8 cellular contexts compared by ENCODE assay signal in the genomic region with DNA sequence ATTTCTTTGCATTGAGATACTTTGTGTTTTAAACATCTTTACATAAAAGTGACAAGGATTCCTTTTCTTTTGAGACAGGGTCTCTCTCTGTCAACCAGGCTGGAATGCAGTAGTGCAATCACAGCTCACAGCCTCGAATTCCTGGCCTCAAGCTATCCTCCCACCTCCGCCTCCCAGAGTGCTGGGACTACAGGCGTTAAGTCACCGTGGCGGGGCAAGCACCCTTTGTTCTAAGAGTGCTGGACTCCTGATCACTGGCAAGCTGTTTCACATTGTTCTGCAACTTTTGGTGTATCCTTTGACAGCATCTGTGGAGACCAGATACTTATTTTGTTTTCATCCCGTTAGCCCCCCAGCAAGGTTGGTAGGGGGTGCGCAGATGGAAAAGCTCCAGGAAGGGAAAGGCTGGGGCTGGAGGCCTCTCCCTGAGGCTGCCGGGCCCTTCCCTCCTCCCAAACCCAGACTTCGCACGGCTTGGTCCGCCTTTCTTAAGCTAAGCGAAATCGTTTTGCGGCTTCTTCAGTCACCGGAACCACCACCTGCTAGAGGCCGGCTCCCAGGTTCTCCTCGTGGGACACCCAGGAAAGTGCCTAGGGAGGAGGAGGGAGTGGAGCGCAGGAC. TPM values are rescaled to one million over a fixed set of nuclear protein-coding genes. Genes with fewer than 3 reads are reported as not detected.
DNase-seq lines count a peak whose midpoint lies in the region; ATAC-seq and TF ChIP-seq lines count a peak whose summit lies in the region.

No MANE protein-coding gene starts in this region.

- DNase-seq in CD4-positive, alpha-beta T cell, result no peak
- DNase-seq in RPMI8226 (peak; percentile 28), esophagus squamous epithelium (lab: John Stamatoyannopoulos, UW) (no peak), ureter (ENCODE audit: low spot score) (no peak), NCI-H446 treated with DMSO at 0.1 percent for 48 hours (lab: John Stamatoyannopoulos, UW) (no peak)

- TF ChIP-seq CTCF in CD4-positive, alpha-beta T cell (IDR thresholded peaks at IDR 0.05), result no peak
- TF ChIP-seq CTCF in esophagus squamous epithelium (IDR thresholded peaks at IDR 0.05) (no peak), neutrophil (IDR thresholded peaks at IDR 0.05) (no peak)

- CTCF ChIA-PET in CD4-positive, alpha-beta T cell (lab: Charles Lee), result interaction anchor here (0.7 to 2.7 kb wide), 4 partner anchors 9 to 61 kb away, joined by 3 to 17 read pairs (median 5); no protein-coding TSS in a partner anchor

- H3K9me3 Mint-ChIP-seq in CD4-positive, alpha-beta T cell, result no peaks in the 10 kb centered on the region

- 29 to 36% methylated on average over 6 to 8 of the region's 18 CpGs for WGBS in esophagus squamous epithelium, 2 donors

- H3K4me1 ChIP-seq in esophagus squamous epithelium (peaks cover 17 to 79% (median 20%) of the 10 kb centered on the region in 3 donors), neutrophil (ENCODE audit: control insufficient read depth in 1 of 2, insufficient read depth in 1 of 2, low read depth in 1 of 2, low read length in 1 of 2) (peaks cover 24 to 32% of the 10 kb centered on the region in 2 experiments)

- POLR2A ChIA-PET in CD4-positive, alpha-beta T cell (lab: Charles Lee), result interaction anchor here (0.7 to 1.0 kb wide), 3 partner anchors 26 to 340 kb away, joined by 3 to 4 read pairs (median 3); no protein-coding TSS in a partner anchor

- H3K4me3 Mint-ChIP-seq in CD4-positive, alpha-beta T cell, result peak overlapping the region; percentile 79

- ATAC-seq in CD4-positive, alpha-beta T cell (ENCODE audit: poor library complexity), result no peak
- ATAC-seq in GM21390 (IDR thresholded peaks at IDR 0.05; ENCODE audit: unreplicated experiment) (no peak), GM18858 (IDR thresholded peaks at IDR 0.05; ENCODE audit: unreplicated experiment) (no peak)

- peaks cover 53% of the 10 kb centered on the region for H3K27me3 Mint-ChIP-seq in CD4-positive, alpha-beta T cell

- H3K36me3 ChIP-seq in esophagus squamous epithelium (no peaks in the 10 kb centered on the region), neutrophil (no peaks in the 10 kb centered on the region)

- intact Hi-C loops in CD4-positive, alpha-beta T cell (cut with DNase I, micrococcal nuclease), result no loop called here
- intact Hi-C loops in esophagus squamous epithelium (cut with DNase I), result no loop called here

- peaks cover 9% of the 10 kb centered on the region for H3K4me1 Mint-ChIP-seq in CD4-positive, alpha-beta T cell (ENCODE audit: low read depth)

- H3K27ac Mint-ChIP-seq in CD4-positive, alpha-beta T cell, result no peak overlapping the region

- no peaks in the 10 kb centered on the region for H3K36me3 Mint-ChIP-seq in CD4-positive, alpha-beta T cell (ENCODE audit: low read depth)

- H3K4me3 ChIP-seq in esophagus squamous epithelium (peak overlapping the region; percentile 62 to 84 (median 68)), neutrophil (ENCODE audit: low read depth in 1 of 2, low read length in 1 of 2) (peak overlapping the region; percentile 80 to 87)

- no peak overlapping the region for H3K27ac ChIP-seq in CD4-positive, alpha-beta T cell (ENCODE audit: low read depth, low read length)
- H3K27ac ChIP-seq in esophagus squamous epithelium (peak overlapping the region; percentile 90 to 98 (median 92)), neutrophil (peak overlapping the region; percentile 96)

- H3K9me3 ChIP-seq in CD4-positive, alpha-beta T cell (ENCODE audit: control insufficient read depth, low read length), result no peaks in the 10 kb centered on the region
- H3K9me3 ChIP-seq in esophagus squamous epithelium (no peaks in the 10 kb centered on the region), neutrophil (no peaks in the 10 kb centered on the region)

- TF ChIP-seq POLR2A in esophagus squamous epithelium (IDR thresholded peaks at IDR 0.05), result no peak

- H3K27me3 ChIP-seq in CD4-positive, alpha-beta T cell (ENCODE audit: control insufficient read depth, insufficient read depth, low read length), result peaks cover 49% of the 10 kb centered on the region
- H3K27me3 ChIP-seq in esophagus squamous epithelium (peaks cover 0 to 41% (median 0%) of the 10 kb centered on the region in 4 donors), neutrophil (peaks cover 30% of the 10 kb centered on the region)

RNA-seq across cellular contexts. Expression of gene ST6GALNAC2, which starts 1.1 kb away (rescaled TPM):
- total RNA-seq in CD4-positive, alpha-beta T cell, result 1 to 10 TPM in 1 of 2 experiments, under 1 TPM in 1; 0.49 to 1.2 TPM
- total RNA-seq in esophagus squamous epithelium, result 10 to 100 TPM; 15.2 to 39.9 (median 29.5) TPM
- 28.7 TPM for total RNA-seq in ureter

RNA-seq across cellular contexts. Expression of gene PRCD, which starts 44.7 kb away (rescaled TPM):
- not detected for total RNA-seq in CD4-positive, alpha-beta T cell
- total RNA-seq in esophagus squamous epithelium, result 1 to 10 TPM in 2 of 4 donors, under 1 TPM in 1, not detected in 1; 0.73 to 2.5 (median 1.4) TPM
- total RNA-seq in ureter, result 11.5 TPM

RNA-seq across cellular contexts. Expression of gene CYGB, which starts 47.0 kb away (rescaled TPM):
- not detected for total RNA-seq in CD4-positive, alpha-beta T cell
- total RNA-seq in esophagus squamous epithelium (10 to 100 TPM in 2 of 4 donors, 1 to 10 TPM in 2; 1.3 to 12.8 (median 6.9) TPM), ureter (24.6 TPM)

RNA-seq across cellular contexts. Expression of gene ST6GALNAC1, which starts 59.0 kb away (rescaled TPM):
- 1 to 10 TPM; 1.8 to 2.5 TPM for total RNA-seq in CD4-positive, alpha-beta T cell
- total RNA-seq in esophagus squamous epithelium, result 10 to 100 TPM; 10.6 to 63.3 (median 32.7) TPM
- total RNA-seq in ureter, result 11.3 TPM

Comparison
In these comparisons a context has a peak if more than half of its experiments do, and no peak if none do; other contexts are left out.
1. RNA of gene ST6GALNAC2, which starts 1.1 kb away (total RNA-seq): 15.2 to 39.9 TPM in esophagus squamous epithelium and 28.7 TPM in ureter (single experiment); 0.49 to 1.2 TPM in CD4-positive, alpha-beta T cell; every median in the first group is over 4 times any median in the second.